20 cellular contexts compared by ENCODE assay signal in genomic region chr14:33525626-33526025, GRCh38.
"Had no signal": no experiment of that assay in that cellular context is flagged by ENCODE, and none has a peak within 500 bp of the region (broad histone marks: within the 10 kb centered on the region; RNA-seq: fewer than 3 reads in every experiment).

No MANE protein-coding gene starts in this region.

- H3K4me2 ChIP-seq: neural progenitor cell had no signal

- DNase-seq: activated CD4-positive, alpha-beta T cell treated with anti-CD3 and anti-CD28 coated beads for 36 hours; activated CD4-positive, alpha-beta T cell treated with anti-CD3 and anti-CD28 coated beads, Interleukin-2, amount 50 U/mL, for 48 hours; activated naive CD8-positive, alpha-beta T cell treated with anti-CD3 and anti-CD28 coated beads, Interleukin-2, amount 10 ng/mL, durations not matched to agents 7 days and 5 days; brain microvascular endothelial cell; cerebellar nuclear complex; effector memory CD8-positive, alpha-beta T cell; heart right ventricle; kidney glomerular epithelial cell; left ventricle myocardium superior; naive thymus-derived CD4-positive, alpha-beta T cell; psoas muscle; right lobe of liver; stimulated activated CD8-positive, alpha-beta memory T cell treated with anti-CD3 and anti-CD28 coated beads, Interleukin-4, amount 100 ng/mL, for 48 hours; stimulated activated naive CD4-positive, alpha-beta T cell; SW 1271; T-helper 2 cell; upper lobe of right lung had no signal

- H3K27me3 ChIP-seq: brain microvascular endothelial cell, gastroesophageal sphincter, heart right ventricle, neural progenitor cell, right lobe of liver, upper lobe of right lung had no signal

- ATAC-seq: activated CD4-positive, alpha-beta T cell treated with anti-CD3 and anti-CD28 coated beads for 36 hours; effector memory CD8-positive, alpha-beta T cell; gastroesophageal sphincter; heart right ventricle; left ventricle myocardium superior; naive thymus-derived CD4-positive, alpha-beta T cell; psoas muscle; right lobe of liver; upper lobe of right lung; WTC11 had no signal

- H2AFZ ChIP-seq: neural progenitor cell had no signal

- H3K9ac ChIP-seq: neural progenitor cell had no signal

- H3K9me3 ChIP-seq: gastroesophageal sphincter, heart right ventricle, psoas muscle, right lobe of liver, upper lobe of right lung had no signal

- H3K36me3 ChIP-seq: brain microvascular endothelial cell, gastroesophageal sphincter, heart right ventricle, neural progenitor cell, right lobe of liver, upper lobe of right lung had no signal

- H3K4me3 ChIP-seq: gastroesophageal sphincter, heart right ventricle, neural progenitor cell, psoas muscle, right lobe of liver, upper lobe of right lung had no signal

- H3K4me1 ChIP-seq: psoas muscle, right lobe of liver had no signal

- H3K27ac ChIP-seq: brain microvascular endothelial cell, gastroesophageal sphincter, heart right ventricle, neural progenitor cell, psoas muscle, right lobe of liver, upper lobe of right lung had no signal
